In genomic region chr18:57631697-57632096, GRCh38 we compare ENCODE assay signal across 15 cellular contexts. TPM values are rescaled to one million over a fixed set of nuclear protein-coding genes. Genes with fewer than 3 reads are reported as not detected.
A peak's percentile ranks its signal among the peaks of the same experiment; 100 is the strongest.
DNase-seq lines count a peak whose midpoint lies in the region; ATAC-seq, FAIRE-seq and TF ChIP-seq lines count a peak whose summit lies in the region.
"Had no signal": no experiment of that assay in that cellular context is flagged by ENCODE, and none has a peak within 500 bp of the region (broad histone marks: within the 10 kb centered on the region; RNA-seq: fewer than 3 reads in every experiment).

No MANE protein-coding gene starts in this region.

- no peaks in the 10 kb centered on the region for H3K9me2 ChIP-seq in SK-N-SH

- H2AFZ ChIP-seq in SK-N-SH (ENCODE audit: low read depth) (no peak overlapping the region), DND-41 (ENCODE audit: low read depth, low read length) (no peak overlapping the region)
- H2AFZ ChIP-seq: hepatocyte had no signal

- 98% methylated on average over 2 of the region's 2 CpGs for WGBS in SK-N-SH (ENCODE audit: low lambda C conversion rate)

- peaks cover 2 to 7% of the 10 kb centered on the region in 2 experiments; a peak in 1 of 4 replicates for H3K4me1 ChIP-seq in SK-N-SH (ENCODE audit: control insufficient read depth in 1 of 2, insufficient read depth in 2 of 2, low read depth in 1 of 2, low read length in 1 of 2)
- H3K4me1 ChIP-seq in DND-41 (ENCODE audit: insufficient read depth, low read length) = peaks cover 21% of the 10 kb centered on the region

- H3K9me3 ChIP-seq in SK-N-SH (no peaks in the 10 kb centered on the region), DND-41 (ENCODE audit: insufficient read depth, low read length, severe bottlenecking) (no peaks in the 10 kb centered on the region)

- H3K36me3 Mint-ChIP-seq in activated CD8-positive, alpha-beta T cell treated with anti-CD3 and anti-CD28 coated beads, Interleukin-2, amount 10 ng/mL, durations not matched to agents 7 days and 5 days (ENCODE audit: low read depth) = peaks cover 4% of the 10 kb centered on the region
- no peaks in the 10 kb centered on the region for H3K36me3 Mint-ChIP-seq in natural killer cell treated with Interleukin-12 subunit alpha and Interleukin-12 subunit beta and Interleukin-15 and Interleukin-18, amount 100 ng/mL, for 72 hours

- H3K4me3 ChIP-seq in SK-N-SH (ENCODE audit: low read depth in 2 of 2, low read length in 1 of 2) = no peak overlapping the region; a peak in 1 of 4 replicates
- H3K4me3 ChIP-seq in DND-41 (ENCODE audit: low read depth in 1 of 2, low read length in 2 of 2) = peak overlapping the region in 1 of 2 experiments; percentile 90; a peak in 1 of 4 replicates
- H3K4me3 ChIP-seq: hepatocyte, lung had no signal

- DNase-seq in SK-N-SH = no peak
- DNase-seq in DND-41 = no peak
- DNase-seq in activated CD8-positive, alpha-beta T cell treated with anti-CD3 and anti-CD28 coated beads, Interleukin-2, amount 10 ng/mL, durations not matched to agents 7 days and 5 days = no peak
- no peak for DNase-seq in natural killer cell treated with Interleukin-12 subunit alpha and Interleukin-12 subunit beta and Interleukin-15 and Interleukin-18, amount 100 ng/mL, for 72 hours (ENCODE audit: low spot score)
- DNase-seq in AG08396 (ENCODE audit: low spot score) = no peak
- no peak for DNase-seq in urothelium cell line (ENCODE audit: low spot score)
- DNase-seq: ACHN; activated CD4-positive, alpha-beta T cell treated with anti-CD3 and anti-CD28 coated beads for 1 hour; anterior cingulate cortex; NCI-H226; SHP77 treated with DMSO at 0.1 percent for 48 hours had no signal

- no peak for TF ChIP-seq CTCF in SK-N-SH (IDR thresholded peaks at IDR 0.05)
- no peak for TF ChIP-seq CTCF in DND-41 (IDR thresholded peaks at IDR 0.05; ENCODE audit: borderline replicate concordance, extremely low read depth, low read length, poor library complexity, severe bottlenecking)

- peaks cover 20% of the 10 kb centered on the region for H3K4me1 Mint-ChIP-seq in activated CD8-positive, alpha-beta T cell treated with anti-CD3 and anti-CD28 coated beads, Interleukin-2, amount 10 ng/mL, durations not matched to agents 7 days and 5 days (ENCODE audit: low read depth)
- peaks cover 13 to 17% of the 10 kb centered on the region in 2 donors for H3K4me1 Mint-ChIP-seq in natural killer cell treated with Interleukin-12 subunit alpha and Interleukin-12 subunit beta and Interleukin-15 and Interleukin-18, amount 100 ng/mL, for 72 hours (ENCODE audit: low read depth in 2 of 2)

- H3K27ac Mint-ChIP-seq in activated CD8-positive, alpha-beta T cell treated with anti-CD3 and anti-CD28 coated beads, Interleukin-2, amount 10 ng/mL, durations not matched to agents 7 days and 5 days = peak overlapping the region; percentile 31
- H3K27ac Mint-ChIP-seq in natural killer cell treated with Interleukin-12 subunit alpha and Interleukin-12 subunit beta and Interleukin-15 and Interleukin-18, amount 100 ng/mL, for 72 hours = peak overlapping the region; percentile 72 to 90

- POLR2A ChIA-PET in SK-N-SH (lab: Yijun Ruan, JAX) = interaction anchor here (2.3 kb wide), 1 partner anchor 10 kb away, joined by 7 read pairs; the partner anchor contains the start of gene NARS1
- POLR2A ChIA-PET in activated CD8-positive, alpha-beta T cell treated with anti-CD3 and anti-CD28 coated beads, Interleukin-2, amount 10 ng/mL, durations not matched to agents 7 days and 5 days (lab: Charles Lee) = interaction anchor here (0.6 to 2.7 kb wide), 2 partner anchors 10 to 840 kb away, joined by 3 to 16 read pairs; partner anchors contain the start of gene NARS1

- ATAC-seq in SK-N-SH treated with all-trans-retinoic acid at 6 μM for 48 hours = no peak
- no peak for ATAC-seq in DND-41 (ENCODE audit: insufficient read depth, low read depth)
- ATAC-seq in activated CD8-positive, alpha-beta T cell treated with anti-CD3 and anti-CD28 coated beads, Interleukin-2, amount 10 ng/mL, durations not matched to agents 7 days and 5 days = no peak
- no peak for ATAC-seq in natural killer cell treated with Interleukin-12 subunit alpha and Interleukin-12 subunit beta and Interleukin-15 and Interleukin-18, amount 100 ng/mL, for 72 hours
- ATAC-seq in HG02571 (IDR thresholded peaks at IDR 0.05; ENCODE audit: unreplicated experiment) = no peak

- peaks cover 15% of the 10 kb centered on the region for H3F3A ChIP-seq in SK-N-SH (replicated peaks; ENCODE audit: insufficient read depth)

- no peak for TF ChIP-seq EP300 in SK-N-SH (IDR thresholded peaks at IDR 0.05; ENCODE audit: borderline replicate concordance in 1 of 2, low read depth in 1 of 2, low read length in 1 of 2)

- H3K27me3 ChIP-seq in SK-N-SH (ENCODE audit: insufficient read depth) = no peaks in the 10 kb centered on the region
- no peaks in the 10 kb centered on the region for H3K27me3 ChIP-seq in DND-41 (ENCODE audit: insufficient read depth, low read length, poor library complexity)
- H3K27me3 ChIP-seq: hepatocyte had no signal

- CTCF ChIA-PET in SK-N-SH (lab: Yijun Ruan, JAX) = interaction anchor here (1.1 to 1.6 kb wide), 2 partner anchors 8 to 412 kb away, joined by 3 to 9 read pairs; partner anchors contain the start of gene NEDD4L
- CTCF ChIA-PET in activated CD8-positive, alpha-beta T cell treated with anti-CD3 and anti-CD28 coated beads, Interleukin-2, amount 10 ng/mL, durations not matched to agents 7 days and 5 days (lab: Charles Lee) = interaction anchor here (1.1 to 1.7 kb wide), 2 partner anchors 10 to 250 kb away, joined by 4 read pairs; partner anchors contain the start of gene NARS1

- H3K27ac ChIP-seq in SK-N-SH (ENCODE audit: low read depth in 2 of 2, low read length in 1 of 2) (no peak overlapping the region), DND-41 (ENCODE audit: low read length) (peak overlapping the region; percentile 29; the same call in 1 of the 2 replicates)
- H3K27ac ChIP-seq: hepatocyte had no signal

- no peak for TF ChIP-seq RAD21 in SK-N-SH (IDR thresholded peaks at IDR 0.05; ENCODE audit: low read length)

- no peak overlapping the region for H3K9ac ChIP-seq in SK-N-SH
- H3K9ac ChIP-seq in DND-41 (ENCODE audit: low read depth, low read length) = 0 out of 2 replicates have a peak overlapping the region, but pooled peaks have one; percentile 67

- H3K79me2 ChIP-seq in SK-N-SH (ENCODE audit: insufficient read depth) (0 out of 2 replicates have a peak, but pooled peaks cover 3% of the 10 kb centered on the region), DND-41 (ENCODE audit: insufficient read depth, low read length) (peaks cover 17% of the 10 kb centered on the region)
- H3K79me2 ChIP-seq: hepatocyte had no signal

- H3K36me3 ChIP-seq in SK-N-SH (replicated peaks in 1 of 2; ENCODE audit: control insufficient read depth in 1 of 2, insufficient read depth in 2 of 2, low read length in 1 of 2) (no peaks in the 10 kb centered on the region), DND-41 (ENCODE audit: insufficient read depth, low read length) (peaks cover 6% of the 10 kb centered on the region; the same call in 1 of the 2 replicates)

- H3K4me3 Mint-ChIP-seq in activated CD8-positive, alpha-beta T cell treated with anti-CD3 and anti-CD28 coated beads, Interleukin-2, amount 10 ng/mL, durations not matched to agents 7 days and 5 days = peak overlapping the region; percentile 98
- H3K4me3 Mint-ChIP-seq in natural killer cell treated with Interleukin-12 subunit alpha and Interleukin-12 subunit beta and Interleukin-15 and Interleukin-18, amount 100 ng/mL, for 72 hours = peak overlapping the region; percentile 92

- no peak for FAIRE-seq in urothelium cell line (lab: Jason Lieb, UNC)

- H4K20me1 ChIP-seq in SK-N-SH (ENCODE audit: insufficient read depth) (no peaks in the 10 kb centered on the region), DND-41 (ENCODE audit: insufficient read depth, low read length) (no peaks in the 10 kb centered on the region)

- H3K27me3 Mint-ChIP-seq in activated CD8-positive, alpha-beta T cell treated with anti-CD3 and anti-CD28 coated beads, Interleukin-2, amount 10 ng/mL, durations not matched to agents 7 days and 5 days (ENCODE audit: low read depth) = no peaks in the 10 kb centered on the region
- H3K27me3 Mint-ChIP-seq in natural killer cell treated with Interleukin-12 subunit alpha and Interleukin-12 subunit beta and Interleukin-15 and Interleukin-18, amount 100 ng/mL, for 72 hours = no peaks in the 10 kb centered on the region

- no peaks in the 10 kb centered on the region for H3K9me3 Mint-ChIP-seq in activated CD8-positive, alpha-beta T cell treated with anti-CD3 and anti-CD28 coated beads, Interleukin-2, amount 10 ng/mL, durations not matched to agents 7 days and 5 days (ENCODE audit: insufficient read depth)
- H3K9me3 Mint-ChIP-seq in natural killer cell treated with Interleukin-12 subunit alpha and Interleukin-12 subunit beta and Interleukin-15 and Interleukin-18, amount 100 ng/mL, for 72 hours = no peaks in the 10 kb centered on the region

- H3K4me2 ChIP-seq in SK-N-SH (peak overlapping the region; percentile 77), DND-41 (ENCODE audit: insufficient read depth, low read length) (peak overlapping the region; percentile 68)

TF ChIP-seq in SK-N-SH, 30 proteins besides CTCF, POLR2A, EP300 and RAD21 (continues in another document):
- no peak for TF ChIP-seq GATA2 (CRISPR knock-in tag; IDR thresholded peaks at IDR 0.05)

TF ChIP-seq in SK-N-SH treated with all-trans-retinoic acid at 6 μM for 48 hours, 23 proteins besides CTCF, POLR2A, EP300 and RAD21:
- TF ChIP-seq BACH2 (CRISPR knock-in tag; IDR thresholded peaks at IDR 0.05; ENCODE audit: borderline replicate concordance) = no peak
- TF ChIP-seq ISL1 (CRISPR knock-in tag; IDR thresholded peaks at IDR 0.05) = no peak
- TF ChIP-seq ESRRG (CRISPR knock-in tag; IDR thresholded peaks at IDR 0.05) = no peak

RNA-seq across cellular contexts. Expression of gene NARS1, which starts 10.1 kb away (rescaled TPM):
- 84.9 and 129 TPM in 2 replicates for polyA plus RNA-seq in SK-N-SH (2012; rRNA removed)
- 107 and 119 TPM in 2 replicates for polyA plus RNA-seq in SK-N-SH (2012; cell fraction: cytosol; rRNA removed)
- 101 and 188 TPM in 2 replicates for polyA plus RNA-seq in SK-N-SH (2012; cell fraction: nucleus; rRNA removed)
- total RNA-seq in activated CD8-positive, alpha-beta T cell treated with anti-CD3 and anti-CD28 coated beads, Interleukin-2, amount 10 ng/mL, durations not matched to agents 7 days and 5 days = 10 to 100 TPM; 87.1 to 89.1 TPM
- 100 to 1,000 TPM in 1 of 2 donors, 10 to 100 TPM in 1; 80.1 to 119 TPM for total RNA-seq in natural killer cell treated with Interleukin-12 subunit alpha and Interleukin-12 subunit beta and Interleukin-15 and Interleukin-18, amount 100 ng/mL, for 72 hours

RNA-seq across cellular contexts. Expression of gene FECH, which starts 45.2 kb away (rescaled TPM):
- polyA plus RNA-seq in SK-N-SH (2012; rRNA removed) = 44.4 and 45.3 TPM in 2 replicates
- polyA plus RNA-seq in SK-N-SH (2012; cell fraction: cytosol; rRNA removed) = 36.9 and 38.7 TPM in 2 replicates
- 21.8 and 27.8 TPM in 2 replicates for polyA plus RNA-seq in SK-N-SH (2012; cell fraction: nucleus; rRNA removed)
- 10 to 100 TPM; 21.1 to 26.7 TPM for total RNA-seq in activated CD8-positive, alpha-beta T cell treated with anti-CD3 and anti-CD28 coated beads, Interleukin-2, amount 10 ng/mL, durations not matched to agents 7 days and 5 days
- total RNA-seq in natural killer cell treated with Interleukin-12 subunit alpha and Interleukin-12 subunit beta and Interleukin-15 and Interleukin-18, amount 100 ng/mL, for 72 hours = 10 to 100 TPM; 23.8 to 24.5 TPM
